Comparison of ENCODE assay signal across 8 cellular contexts in genomic region chr2:109513749-109514588, GRCh38.
DNase-seq lines count a peak whose midpoint lies in the region; ATAC-seq and TF ChIP-seq lines count a peak whose summit lies in the region.

No MANE protein-coding gene starts in this region.

- CTCF ChIA-PET in BJ (lab: Yijun Ruan, JAX): interaction anchor here (0.5 to 9.7 kb wide), 3 partner anchors 130 to 385 kb away, joined by 3 to 120 read pairs (median 4); partner anchors contain the start of gene SH3RF3

- peaks cover 8% of the 10 kb centered on the region for H3K27me3 Mint-ChIP-seq in brain

- POLR2A ChIA-PET in BJ (lab: Charles Lee): interaction anchor here (0.6 kb wide), 1 partner anchor 72 kb away, joined by 3 read pairs; no protein-coding TSS in a partner anchor

- H3K36me3 ChIP-seq in BJ (ENCODE audit: control insufficient read depth, insufficient read depth, low read length): no peaks in the 10 kb centered on the region

- no peaks in the 10 kb centered on the region; the same call in 1 of the 2 replicates for H3K27me3 ChIP-seq in BJ (ENCODE audit: control insufficient read depth, insufficient read depth, low read length)

- no peaks in the 10 kb centered on the region for H3K36me3 Mint-ChIP-seq in brain

- H3K4me3 Mint-ChIP-seq in brain: no peak overlapping the region

- ATAC-seq in GM19397 (IDR thresholded peaks at IDR 0.05; ENCODE audit: unreplicated experiment) (peak; percentile 59), HG03378 (IDR thresholded peaks at IDR 0.05; ENCODE audit: unreplicated experiment) (peak; percentile 81)

- peak overlapping the region in 3 of 5 experiments; percentile 35 to 61 (median 53) for H3K27ac Mint-ChIP-seq in brain

- DNase-seq in BJ (ENCODE audit: low read depth): peak; percentile 86
- peak; percentile 88 for DNase-seq in myocyte (ENCODE audit: low read depth)
- no peak for DNase-seq in NCI-H345 treated with DMSO at 0.1 percent for 48 hours (lab: John Stamatoyannopoulos, UW; ENCODE audit: unreplicated experiment)
- no peak for DNase-seq in retina
- no peak for DNase-seq in activated CD4-positive, alpha-beta T cell treated with anti-CD3 and anti-CD28 coated beads, Interleukin-2, amount 50 U/mL, for 4 hours

- H3K9me3 Mint-ChIP-seq in brain: peaks cover 0 to 7% (median 6%) of the 10 kb centered on the region in 5 experiments

- peaks cover 36% of the 10 kb centered on the region for H3K4me1 Mint-ChIP-seq in brain

- TF ChIP-seq CTCF in BJ (IDR thresholded peaks at IDR 0.05; ENCODE audit: insufficient read depth, low read depth, low read length) (no peak), brain (conservative IDR thresholded peaks at IDR 0.05) (no peak)

- no peak overlapping the region for H3K4me3 ChIP-seq in BJ (ENCODE audit: low read depth, low read length)

Comparison
In these comparisons a context has a peak if more than half of its experiments do, and no peak if none do; other contexts are left out.
1. DNase-seq: peak in BJ (single experiment) and myocyte (single experiment); none in NCI-H345 treated with DMSO at 0.1 percent for 48 hours (single experiment), retina (single experiment) and activated CD4-positive, alpha-beta T cell treated with anti-CD3 and anti-CD28 coated beads, Interleukin-2, amount 50 U/mL, for 4 hours (0 of 2).